19 cellular contexts compared by ENCODE assay signal in genomic region chr20:4905195-4905594, GRCh38.
DNase-seq lines count a peak whose midpoint lies in the region; ATAC-seq, FAIRE-seq and TF ChIP-seq lines count a peak whose summit lies in the region.
"Had no signal": no experiment of that assay in that cellular context is flagged by ENCODE, and none has a peak within 500 bp of the region (broad histone marks: within the 10 kb centered on the region; RNA-seq: fewer than 3 reads in every experiment).

No MANE protein-coding gene starts in this region.

- H3K36me3 Mint-ChIP-seq in brain (peaks cover 65% of the 10 kb centered on the region), mesothelial cell of epicardium (peaks cover 24% of the 10 kb centered on the region), type B pancreatic cell (peaks cover 27% of the 10 kb centered on the region)

- H3K27ac ChIP-seq in HepG2 (ENCODE audit: extremely low read length, insufficient read depth, low read length) (no peak overlapping the region), right lobe of liver (no peak overlapping the region)
- H3K27ac ChIP-seq: BLaER1, GM23248 had no signal

- peaks cover 0 to 6% (median 0%) of the 10 kb centered on the region in 5 experiments for H3K9me3 Mint-ChIP-seq in brain
- peaks cover 7% of the 10 kb centered on the region for H3K9me3 Mint-ChIP-seq in mesothelial cell of epicardium
- peaks cover 12% of the 10 kb centered on the region for H3K9me3 Mint-ChIP-seq in type B pancreatic cell
- H3K9me3 Mint-ChIP-seq: CD4-positive, alpha-beta memory T cell had no signal

- no peak overlapping the region for H2AFZ ChIP-seq in HepG2 (ENCODE audit: low read length)
- H2AFZ ChIP-seq: GM23248 had no signal

- H3K4me3 Mint-ChIP-seq in brain (no peak overlapping the region), mesothelial cell of epicardium (no peak overlapping the region), type B pancreatic cell (no peak overlapping the region)
- H3K4me3 Mint-ChIP-seq: CD14-positive monocyte; CD4-positive, alpha-beta memory T cell had no signal

- no TSS peak for BruUV-seq in HepG2 (replicated peaks; lab: Mats Ljungman, UMichigan)

- FAIRE-seq in HepG2 (lab: Jason Lieb, UNC), result no peak
- FAIRE-seq: GM12892, GM18507 had no signal

- DNase-seq in HepG2 (ENCODE audit: low spot score) (no peak), right lobe of liver (no peak), mesothelial cell of epicardium (ENCODE audit: low spot score in 2 of 2, unreplicated experiment in 2 of 2) (no peak), type B pancreatic cell (ENCODE audit: extremely low spot score, unreplicated experiment) (no peak), NCI-H69 (lab: John Stamatoyannopoulos, UW) (no peak), putamen (ENCODE audit: low spot score) (no peak)
- DNase-seq: 8988T; CD4-positive, alpha-beta memory T cell; DMS153; DMS79; GDM1; GM23248 had no signal

- no peak for TF ChIP-seq RAD21 in HepG2 (CRISPR knock-in tag; IDR thresholded peaks at IDR 0.05)

- no peaks in the 10 kb centered on the region for H3K27me3 ChIP-seq in HepG2 (ENCODE audit: control insufficient read depth in 1 of 2, insufficient read depth in 2 of 2, low read length in 2 of 2)
- H3K27me3 ChIP-seq in right lobe of liver, result no peaks in the 10 kb centered on the region
- H3K27me3 ChIP-seq: BLaER1 had no signal

- TF ChIP-seq CTCF in HepG2 (CRISPR knock-in tag; IDR thresholded peaks at IDR 0.05) (no peak), right lobe of liver (IDR thresholded peaks at IDR 0.05) (no peak), brain (conservative IDR thresholded peaks at IDR 0.05) (no peak), mesothelial cell of epicardium (IDR thresholded peaks at IDR 0.05; ENCODE audit: unreplicated experiment) (no peak), type B pancreatic cell (conservative IDR thresholded peaks at IDR 0.05) (no peak)

- in situ Hi-C loops in HepG2 (cut with HindIII; ENCODE audit: extremely low pct_ligation_motif_present, low pct_unique_long_range_greater_than_20kb), result no loop called here

- no peak overlapping the region for H3K4me2 ChIP-seq in HepG2 (ENCODE audit: low read depth, low read length)
- H3K4me2 ChIP-seq: BLaER1 had no signal

- H3K36me3 ChIP-seq in HepG2 (replicated peaks in 1 of 2; ENCODE audit: control insufficient read depth in 1 of 2, insufficient read depth in 2 of 2, low read length in 2 of 2) (peaks cover 19 to 42% of the 10 kb centered on the region in 2 experiments), right lobe of liver (peaks cover 0 to 7% (median 5%) of the 10 kb centered on the region in 4 donors)
- H3K36me3 ChIP-seq: HAP-1 had no signal

- intact Hi-C loops in HepG2 (cut with micrococcal nuclease; ENCODE audit: unreplicated experiment), result no loop called here
- intact Hi-C loops in right lobe of liver (cut with DNase I), result no loop called here

- H3K4me1 Mint-ChIP-seq in brain (peaks cover 17% of the 10 kb centered on the region), mesothelial cell of epicardium (peaks cover 26% of the 10 kb centered on the region), type B pancreatic cell (ENCODE audit: unreplicated experiment) (peaks cover 10% of the 10 kb centered on the region)
- H3K4me1 Mint-ChIP-seq: CD14-positive monocyte had no signal

- CTCF ChIA-PET in HepG2 (lab: Yijun Ruan, JAX; ENCODE audit: low intra/inter-chr PET ratio, low total read pairs), result no interaction called here

- H3K9me3 ChIP-seq in HepG2 (ENCODE audit: low read length) (no peaks in the 10 kb centered on the region), right lobe of liver (no peaks in the 10 kb centered on the region)
- H3K9me3 ChIP-seq: BLaER1, HAP-1 had no signal

- WGBS in HepG2 (ENCODE audit: low lambda C conversion rate), result 96% methylated on average over 4 of the region's 4 CpGs
- WGBS in right lobe of liver (ENCODE audit: insufficient coverage, low coverage, low lambda C conversion rate, missing lambda C conversion rate), result 86% methylated on average over 3 of the region's 4 CpGs

- H3K9ac ChIP-seq in HepG2 (ENCODE audit: insufficient read depth, low read depth, low read length), result no peak overlapping the region
- H3K9ac ChIP-seq: BLaER1, GM23248 had no signal

- H3K4me1 ChIP-seq in HepG2 (ENCODE audit: insufficient read depth, low read length) (peaks cover 48% of the 10 kb centered on the region), right lobe of liver (peaks cover 0 to 11% (median 0%) of the 10 kb centered on the region in 4 donors)
- H3K4me1 ChIP-seq: BLaER1, HAP-1 had no signal

- H3K27me3 Mint-ChIP-seq in brain (no peaks in the 10 kb centered on the region), mesothelial cell of epicardium (ENCODE audit: low read depth) (no peaks in the 10 kb centered on the region), type B pancreatic cell (no peaks in the 10 kb centered on the region)
- H3K27me3 Mint-ChIP-seq: CD4-positive, alpha-beta memory T cell had no signal

- POLR2A ChIA-PET in HepG2 (lab: Yijun Ruan, JAX), result interaction anchor here (0.7 kb wide), 1 partner anchor 146 kb away, joined by 5 read pairs; no protein-coding TSS in a partner anchor

- no peaks in the 10 kb centered on the region for H4K20me1 ChIP-seq in HepG2 (ENCODE audit: insufficient read depth, low read length)

- H3K27ac Mint-ChIP-seq in brain (peak overlapping the region in 3 of 5 experiments; percentile 13 to 21 (median 16)), mesothelial cell of epicardium (peak overlapping the region; percentile 30), type B pancreatic cell (peak overlapping the region; percentile 0)
- H3K27ac Mint-ChIP-seq: CD14-positive monocyte had no signal

- TF ChIP-seq EP300 in HepG2 (IDR thresholded peaks at IDR 0.05; ENCODE audit: low read depth in 2 of 2, low read length in 2 of 2) (no peak), HepG2 (CRISPR knock-in tag; IDR thresholded peaks at IDR 0.05; ENCODE audit: borderline replicate concordance) (no peak)

- ATAC-seq in HepG2 (no peak), right lobe of liver (no peak), GM19463 (IDR thresholded peaks at IDR 0.05; ENCODE audit: unreplicated experiment) (no peak)

- H3K4me3 ChIP-seq in HepG2 (replicated peaks in 1 of 3; ENCODE audit: insufficient read depth in 1 of 3, low read depth in 2 of 3, low read length in 3 of 3) (no peak overlapping the region), right lobe of liver (no peak overlapping the region)
- H3K4me3 ChIP-seq: BLaER1, GM23248, HAP-1 had no signal

- H3K79me2 ChIP-seq in HepG2 (ENCODE audit: insufficient read depth, low read length), result peaks cover 6% of the 10 kb centered on the region

- no peak for TF ChIP-seq POLR2A in HepG2 (IDR thresholded peaks at IDR 0.05; ENCODE audit: insufficient read depth in 1 of 2, low read depth in 2 of 2, low read length in 2 of 2)
- TF ChIP-seq POLR2A in right lobe of liver (IDR thresholded peaks at IDR 0.05), result no peak

TF ChIP-seq in HepG2, 621 proteins besides CTCF, POLR2A, EP300 and RAD21 (continues in another document):
- TF ChIP-seq ZNF235 (CRISPR knock-in tag; IDR thresholded peaks at IDR 0.05; ENCODE audit: borderline replicate concordance) (no peak), PRDM15 (CRISPR knock-in tag; IDR thresholded peaks at IDR 0.05) (no peak), THAP11 (CRISPR knock-in tag; IDR thresholded peaks at IDR 0.05) (0 out of 2 replicates have a peak, but pooled peaks have one; percentile 6), SMC3 (IDR thresholded peaks at IDR 0.05; ENCODE audit: low read length) (no peak)
